Comparison of ENCODE assay signal across 8 cellular contexts in genomic region chr4:40908702-40909362, GRCh38.
A peak's percentile ranks its signal among the peaks of the same experiment; 100 is the strongest.
DNase-seq lines count a peak whose midpoint lies in the region; ATAC-seq and TF ChIP-seq lines count a peak whose summit lies in the region.

No MANE protein-coding gene starts in this region.

- peak overlapping the region; percentile 80 for H3K4me3 Mint-ChIP-seq in activated T-helper 17 cell treated with anti-CD3 and anti-CD28 coated beads, Interleukin-2, amount 50 U/mL, for 72 hours

- H3K9me3 ChIP-seq in osteoblast (ENCODE audit: low read depth, low read length): no peaks in the 10 kb centered on the region
- H3K9me3 ChIP-seq in tibial artery: no peaks in the 10 kb centered on the region

- peak overlapping the region; percentile 68 for H3K4me2 ChIP-seq in osteoblast (ENCODE audit: insufficient read depth, low read length)

- peaks cover 4% of the 10 kb centered on the region for H3K27me3 Mint-ChIP-seq in activated T-helper 17 cell treated with anti-CD3 and anti-CD28 coated beads, Interleukin-2, amount 50 U/mL, for 72 hours

- POLR2A ChIA-PET in RWPE1 (lab: Yijun Ruan, JAX; ENCODE audit: low non-redundant PET): interaction anchor here (0.7 kb wide), 1 partner anchor 9 kb away, joined by 3 read pairs; no protein-coding TSS in a partner anchor

- H3K9me3 Mint-ChIP-seq in activated T-helper 17 cell treated with anti-CD3 and anti-CD28 coated beads, Interleukin-2, amount 50 U/mL, for 72 hours: no peaks in the 10 kb centered on the region

- no peak overlapping the region for H3K4me3 ChIP-seq in foreskin fibroblast (ENCODE audit: low read depth in 1 of 2, low read length in 2 of 2)
- H3K4me3 ChIP-seq in osteoblast (ENCODE audit: insufficient read depth, low read length): no peak overlapping the region
- no peak overlapping the region for H3K4me3 ChIP-seq in tibial artery

- H3K27ac ChIP-seq in RWPE1: peak overlapping the region; percentile 82
- peak overlapping the region; percentile 79 for H3K27ac ChIP-seq in osteoblast (ENCODE audit: low read depth, low read length)
- H3K27ac ChIP-seq in tibial artery: peak overlapping the region; percentile 50 to 62

- intact Hi-C loops in tibial artery (cut with DNase I; ENCODE audit: low total_unique reads): loop anchor here (10.0 kb wide), 1 partner anchor 164 kb away; the partner anchor contains the start of gene NSUN7

- H3K36me3 Mint-ChIP-seq in activated T-helper 17 cell treated with anti-CD3 and anti-CD28 coated beads, Interleukin-2, amount 50 U/mL, for 72 hours (ENCODE audit: low read depth): peaks cover 7% of the 10 kb centered on the region

- peaks cover 17% of the 10 kb centered on the region for H3K4me1 Mint-ChIP-seq in activated T-helper 17 cell treated with anti-CD3 and anti-CD28 coated beads, Interleukin-2, amount 50 U/mL, for 72 hours

- H4K20me1 ChIP-seq in osteoblast (ENCODE audit: insufficient read depth, low read length): no peaks in the 10 kb centered on the region

- peaks cover 29% of the 10 kb centered on the region for H3K4me1 ChIP-seq in osteoblast (ENCODE audit: insufficient read depth, low read length)
- H3K4me1 ChIP-seq in tibial artery: peaks cover 0 to 52% (median 32%) of the 10 kb centered on the region in 4 donors

- H2AFZ ChIP-seq in osteoblast (ENCODE audit: low read length): no peak overlapping the region

- H3K27me3 ChIP-seq in osteoblast (ENCODE audit: insufficient read depth, low read length) (no peaks in the 10 kb centered on the region), tibial artery (no peaks in the 10 kb centered on the region)

- peak; percentile 77 for ATAC-seq in activated T-helper 17 cell treated with anti-CD3 and anti-CD28 coated beads, Interleukin-2, amount 50 U/mL, for 72 hours (replicated peaks)

- no peaks in the 10 kb centered on the region for H3K79me2 ChIP-seq in osteoblast (ENCODE audit: insufficient read depth, low read length)

- TF ChIP-seq CTCF in LNCAP (IDR thresholded peaks at IDR 0.05) (peak; percentile 93), RWPE1 (conservative IDR thresholded peaks at IDR 0.05; ENCODE audit: low read depth) (peak; percentile 80), foreskin fibroblast (IDR thresholded peaks at IDR 0.05; ENCODE audit: low read depth, low read length) (peak; percentile 97), osteoblast (IDR thresholded peaks at IDR 0.05; ENCODE audit: extremely low read depth, low read depth, low read length) (peak; percentile 95), tibial artery (IDR thresholded peaks at IDR 0.05) (peak; percentile 90)

- CTCF ChIA-PET in RWPE1 (lab: Yijun Ruan, JAX): interaction anchor here (0.5 to 2.3 kb wide), 9 partner anchors 11 to 980 kb away, joined by 3 to 11 read pairs (median 3); no protein-coding TSS in a partner anchor

- peak overlapping the region; percentile 95 for H3K27ac Mint-ChIP-seq in activated T-helper 17 cell treated with anti-CD3 and anti-CD28 coated beads, Interleukin-2, amount 50 U/mL, for 72 hours

- DNase-seq in ELF-1 (ENCODE audit: low read depth, low spot score) (peak; percentile 96), H4 (ENCODE audit: low spot score) (peak; percentile 88), RWPE1 (ENCODE audit: low spot score) (peak; percentile 44), foreskin fibroblast (peak; percentile 64 to 83), osteoblast (ENCODE audit: insufficient read length, low spot score, missing footprints) (peak; percentile 89), tibial artery (peak; percentile 59 to 87)

- peaks cover 6% of the 10 kb centered on the region for H3K36me3 ChIP-seq in osteoblast (ENCODE audit: insufficient read depth, low read length)
- peaks cover 0 to 10% (median 0%) of the 10 kb centered on the region in 3 donors for H3K36me3 ChIP-seq in tibial artery

Comparison
In these comparisons a context has a peak if more than half of its experiments do, and no peak if none do; other contexts are left out.
1. DNase-seq: peak in every context shown above with its lines; median percentile 96 in ELF-1; 89 in osteoblast; 88 in H4; 74 in foreskin fibroblast; 73 in tibial artery; 44 in RWPE1.